ENCODE assay signal across 15 cellular contexts in the genomic region with DNA sequence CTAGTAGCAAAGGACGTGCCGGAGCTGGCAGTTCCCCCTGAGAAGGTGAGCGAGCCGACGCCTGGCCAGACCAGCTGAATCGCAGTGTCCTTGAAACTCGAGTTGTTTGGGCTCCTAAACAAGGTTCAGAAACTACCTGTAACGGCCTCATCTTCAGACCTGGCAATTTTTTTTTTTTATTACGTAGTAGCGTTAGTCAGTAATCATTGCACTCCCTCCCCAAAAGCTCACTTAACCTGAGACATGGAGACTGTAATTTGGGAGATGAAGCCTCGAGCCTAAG. TPM values are rescaled to one million over a fixed set of nuclear protein-coding genes. Genes with fewer than 3 reads are reported as not detected.
DNase-seq lines count a peak whose midpoint lies in the region; ATAC-seq, FAIRE-seq and TF ChIP-seq lines count a peak whose summit lies in the region.
"Had no signal": no experiment of that assay in that cellular context is flagged by ENCODE, and none has a peak within 500 bp of the region (broad histone marks: within the 10 kb centered on the region; RNA-seq: fewer than 3 reads in every experiment).

No MANE protein-coding gene starts in this region.

- H3K79me2 ChIP-seq in HepG2 (ENCODE audit: insufficient read depth, low read length) (no peaks in the 10 kb centered on the region), keratinocyte (ENCODE audit: control insufficient read depth, insufficient read depth, low read length) (no peaks in the 10 kb centered on the region)

- no peak overlapping the region for H3K27ac Mint-ChIP-seq in WTC11
- H3K27ac Mint-ChIP-seq: activated T-helper 2 cell treated with anti-CD3 and anti-CD28 coated beads, Interferon-gamma antibody, Interleukin-2, Interleukin-4, amounts not matched to agents 10 μg/mL and 5 μg/mL and 100 μg/mL, durations not matched to agents 14 hours and 24 hours and 36 hours; CD4-positive, CD25-positive, alpha-beta regulatory T cell had no signal

- H3K36me3 ChIP-seq in HepG2 (replicated peaks in 1 of 2; ENCODE audit: control insufficient read depth in 1 of 2, insufficient read depth in 2 of 2, low read length in 2 of 2) (no peaks in the 10 kb centered on the region), right lobe of liver (no peaks in the 10 kb centered on the region), keratinocyte (ENCODE audit: control insufficient read depth in 2 of 2, extremely low read depth in 1 of 2, insufficient read depth in 2 of 2, low read length in 2 of 2) (no peaks in the 10 kb centered on the region), vagina (no peaks in the 10 kb centered on the region)

- H3K4me1 ChIP-seq in HepG2 (ENCODE audit: insufficient read depth, low read length) (peaks cover 7% of the 10 kb centered on the region; the same call in 1 of the 2 replicates), right lobe of liver (peaks cover 0 to 19% (median 0%) of the 10 kb centered on the region in 4 donors), keratinocyte (ENCODE audit: control insufficient read depth, extremely low read depth, insufficient read depth, low read length) (peaks cover 5% of the 10 kb centered on the region), vagina (peaks cover 19% of the 10 kb centered on the region)
- H3K4me1 ChIP-seq: testis had no signal

- FAIRE-seq in HepG2 (lab: Jason Lieb, UNC) (no peak), keratinocyte (lab: Jason Lieb, UNC) (no peak), HTR-8/SVneo (lab: Jason Lieb, UNC) (no peak)

- no peak overlapping the region for H3K27ac ChIP-seq in HepG2 (ENCODE audit: extremely low read length, insufficient read depth, low read length)
- H3K27ac ChIP-seq in right lobe of liver: no peak overlapping the region
- no peak overlapping the region for H3K27ac ChIP-seq in keratinocyte (ENCODE audit: control insufficient read depth, insufficient read depth, low read length)
- no peak overlapping the region for H3K27ac ChIP-seq in vagina
- H3K27ac ChIP-seq: testis had no signal

- H3K9me1 ChIP-seq in keratinocyte (ENCODE audit: control insufficient read depth, extremely low read depth, insufficient read depth, low read length): no peaks in the 10 kb centered on the region

- no peaks in the 10 kb centered on the region for H3K9me3 Mint-ChIP-seq in WTC11
- H3K9me3 Mint-ChIP-seq: activated T-helper 2 cell treated with anti-CD3 and anti-CD28 coated beads, Interferon-gamma antibody, Interleukin-2, Interleukin-4, amounts not matched to agents 10 μg/mL and 5 μg/mL and 100 μg/mL, durations not matched to agents 14 hours and 24 hours and 36 hours had no signal

- intact Hi-C loops in HepG2 (cut with micrococcal nuclease; ENCODE audit: unreplicated experiment) (no loop called here), right lobe of liver (cut with DNase I) (no loop called here), vagina (cut with DNase I) (no loop called here)

- TF ChIP-seq POLR2A in HepG2 (IDR thresholded peaks at IDR 0.05; ENCODE audit: insufficient read depth in 1 of 2, low read depth in 2 of 2, low read length in 2 of 2): no peak
- no peak for TF ChIP-seq POLR2A in right lobe of liver (IDR thresholded peaks at IDR 0.05)
- no peak for TF ChIP-seq POLR2A in vagina (IDR thresholded peaks at IDR 0.05)

- H2AFZ ChIP-seq in HepG2 (ENCODE audit: low read length): no peak overlapping the region
- H2AFZ ChIP-seq in keratinocyte (ENCODE audit: control insufficient read depth, low read length): no peak overlapping the region

- peaks cover 100% of the 10 kb centered on the region for H3K27me3 Mint-ChIP-seq in WTC11 (ENCODE audit: low read depth)

- no peaks in the 10 kb centered on the region for H3K36me3 Mint-ChIP-seq in WTC11
- H3K36me3 Mint-ChIP-seq: CD4-positive, CD25-positive, alpha-beta regulatory T cell had no signal

- H3K4me3 ChIP-seq in HepG2 (replicated peaks in 1 of 3; ENCODE audit: insufficient read depth in 1 of 3, low read depth in 2 of 3, low read length in 3 of 3) (no peak overlapping the region), right lobe of liver (no peak overlapping the region), keratinocyte (ENCODE audit: control insufficient read depth in 2 of 3, extremely low read depth in 1 of 3, insufficient read depth in 2 of 3, low read depth in 1 of 3, low read length in 3 of 3) (no peak overlapping the region), vagina (peak overlapping the region; percentile 15 to 41)

- peak overlapping the region; percentile 13; the same call in 1 of the 2 replicates for H3K4me2 ChIP-seq in HepG2 (ENCODE audit: low read depth, low read length)
- H3K4me2 ChIP-seq in keratinocyte (ENCODE audit: control insufficient read depth, extremely low read depth, insufficient read depth, low read depth, low read length): peak overlapping the region; percentile 56

- DNase-seq in HepG2 (ENCODE audit: low spot score): no peak
- no peak for DNase-seq in right lobe of liver
- DNase-seq in WTC11 (ENCODE audit: low spot score): no peak
- no peak for DNase-seq in keratinocyte (ENCODE audit: low read depth, low spot score)
- no peak for DNase-seq in vagina (ENCODE audit: extremely low spot score in 2 of 2)
- no peak for DNase-seq in NCI-H2227 treated with DMSO at 0.1 percent for 48 hours (lab: John Stamatoyannopoulos, UW)
- no peak for DNase-seq in HTR-8/SVneo (ENCODE audit: insufficient read length, low spot score)
- DNase-seq: kidney glomerular epithelial cell, NCI-H1048, testis had no signal

- no peak for TF ChIP-seq RAD21 in HepG2 (CRISPR knock-in tag; IDR thresholded peaks at IDR 0.05)

- POLR2A ChIA-PET in HepG2 (lab: Yijun Ruan, JAX): no interaction called here
- POLR2A ChIA-PET in WTC11 (lab: Charles Lee): interaction anchor here (1.2 kb wide), 1 partner anchor 59 kb away, joined by 6 read pairs; no protein-coding TSS in a partner anchor

- no peak for TF ChIP-seq CTCF in HepG2 (CRISPR knock-in tag; IDR thresholded peaks at IDR 0.05)
- no peak for TF ChIP-seq CTCF in right lobe of liver (IDR thresholded peaks at IDR 0.05)
- TF ChIP-seq CTCF in WTC11 (IDR thresholded peaks at IDR 0.05): no peak
- no peak for TF ChIP-seq CTCF in keratinocyte (optimal IDR thresholded peaks at IDR 0.05 in 1 of 3, IDR thresholded peaks at IDR 0.05 in 1 of 3, conservative IDR thresholded peaks at IDR 0.05 in 1 of 3; ENCODE audit: extremely low read depth in 1 of 3, insufficient read depth in 2 of 3, low read length in 3 of 3)
- no peak for TF ChIP-seq CTCF in vagina (IDR thresholded peaks at IDR 0.05)

- peaks cover 69% of the 10 kb centered on the region for H3K4me1 Mint-ChIP-seq in WTC11
- H3K4me1 Mint-ChIP-seq: central memory CD8-positive, alpha-beta T cell had no signal

- no peaks in the 10 kb centered on the region for H3K9me3 ChIP-seq in HepG2 (ENCODE audit: low read length)
- H3K9me3 ChIP-seq in right lobe of liver: no peaks in the 10 kb centered on the region
- no peaks in the 10 kb centered on the region for H3K9me3 ChIP-seq in keratinocyte (ENCODE audit: control insufficient read depth, low read depth, low read length)
- no peaks in the 10 kb centered on the region for H3K9me3 ChIP-seq in vagina
- H3K9me3 ChIP-seq: testis had no signal

- CTCF ChIA-PET in HepG2 (lab: Yijun Ruan, JAX; ENCODE audit: low intra/inter-chr PET ratio, low total read pairs): no interaction called here
- CTCF ChIA-PET in WTC11 (lab: Charles Lee): interaction anchor here (0.7 to 3.9 kb wide), 7 partner anchors 20 to 367 kb away, joined by 3 to 18 read pairs (median 4); no protein-coding TSS in a partner anchor

- H3K9ac ChIP-seq in HepG2 (ENCODE audit: insufficient read depth, low read depth, low read length): no peak overlapping the region
- no peak overlapping the region for H3K9ac ChIP-seq in keratinocyte (ENCODE audit: control insufficient read depth, extremely low read depth, insufficient read depth, low read length)

- in situ Hi-C loops in HepG2 (cut with HindIII; ENCODE audit: extremely low pct_ligation_motif_present, low pct_unique_long_range_greater_than_20kb): no loop called here

- dilution Hi-C loops in keratinocyte (cut with MboI; ENCODE audit: extremely low pct_ligation_motif_present, low sequenced_read_pairs): no loop called here

- H4K20me1 ChIP-seq in HepG2 (ENCODE audit: insufficient read depth, low read length): no peaks in the 10 kb centered on the region
- H4K20me1 ChIP-seq in keratinocyte (ENCODE audit: control insufficient read depth, extremely low read depth, insufficient read depth, low read length): peaks cover 3% of the 10 kb centered on the region

- TF ChIP-seq EP300 in HepG2 (IDR thresholded peaks at IDR 0.05; ENCODE audit: low read depth in 2 of 2, low read length in 2 of 2) (no peak), HepG2 (CRISPR knock-in tag; IDR thresholded peaks at IDR 0.05; ENCODE audit: borderline replicate concordance) (no peak)

- WGBS in HepG2 (ENCODE audit: low lambda C conversion rate): 11% methylated on average over 9 of the region's 11 CpGs
- WGBS in right lobe of liver (ENCODE audit: insufficient coverage, low coverage, low lambda C conversion rate, missing lambda C conversion rate): 15% methylated on average over 4 of the region's 11 CpGs

- BruUV-seq in HepG2 (replicated peaks; lab: Mats Ljungman, UMichigan): no TSS peak

- H3K4me3 Mint-ChIP-seq in WTC11: peak overlapping the region; percentile 95
- H3K4me3 Mint-ChIP-seq: central memory CD8-positive, alpha-beta T cell had no signal

- 0 out of 3 replicates have a peak, but pooled peaks have one; percentile 19 for ATAC-seq in HepG2
- ATAC-seq in right lobe of liver: no peak
- no peak for ATAC-seq in WTC11
- ATAC-seq in GM18868 (IDR thresholded peaks at IDR 0.05; ENCODE audit: unreplicated experiment): no peak
- ATAC-seq: Panc1 had no signal

- H3K27me3 ChIP-seq in HepG2 (ENCODE audit: control insufficient read depth in 1 of 2, insufficient read depth in 2 of 2, low read length in 2 of 2) (peaks cover 9 to 70% of the 10 kb centered on the region in 2 experiments), right lobe of liver (peaks cover 18 to 63% of the 10 kb centered on the region in 2 donors), keratinocyte (ENCODE audit: control insufficient read depth, extremely low read depth, insufficient read depth, low read length) (peaks cover 83% of the 10 kb centered on the region), vagina (peaks cover 26% of the 10 kb centered on the region)

RNA-seq across cellular contexts. Expression of gene LHX8, which starts 0.4 kb away (rescaled TPM):
- total RNA-seq in HepG2 (2016; rRNA removed; fragmentation: Illumina TruSeq; extraction: Trizol) (not detected in 2 replicates), right lobe of liver (not detected), WTC11 (2021) (0.25 to 0.39 TPM (median 0.37 TPM) in 3 replicates), vagina (not detected)
- total RNA-seq in HepG2 (2016; cell fraction: cytosol; rRNA removed; fragmentation: Illumina TruSeq; extraction: Trizol; ENCODE audit: low read depth): not detected in 2 replicates
- not detected in 2 replicates for total RNA-seq in HepG2 (2016; cell fraction: insoluble cytoplasmic fraction; rRNA removed; fragmentation: Illumina TruSeq; extraction: Trizol)
- not detected in 2 replicates for total RNA-seq in HepG2 (2016; cell fraction: membrane; rRNA removed; fragmentation: Illumina TruSeq; extraction: Trizol)
- total RNA-seq in HepG2 (2016; cell fraction: nucleus; rRNA removed; fragmentation: Illumina TruSeq; extraction: Trizol): not detected in 2 replicates
- polyA plus RNA-seq in HepG2 (2011; rRNA removed) (not detected in 2 replicates), keratinocyte (not detected in 3 replicates)
- not detected in 2 replicates for polyA plus RNA-seq in HepG2 (2011; cell fraction: cytosol; rRNA removed)
- polyA plus RNA-seq in HepG2 (2011; cell fraction: nucleus; rRNA removed): not detected in 2 replicates
- polyA plus RNA-seq in HepG2 (2012): not detected in 2 replicates
- not detected in 2 replicates for polyA plus RNA-seq in HepG2 (2016; cell fraction: cytosol; fragmentation: Illumina TruSeq; extraction: Trizol; ENCODE audit: low read depth)
- not detected in 2 replicates for polyA plus RNA-seq in HepG2 (2016; cell fraction: insoluble cytoplasmic fraction; fragmentation: Illumina TruSeq; extraction: Trizol; ENCODE audit: low read depth)
- not detected in 2 replicates for polyA plus RNA-seq in HepG2 (2016; cell fraction: membrane; fragmentation: Illumina TruSeq; extraction: Trizol; ENCODE audit: low read depth)
- not detected in 2 replicates for polyA plus RNA-seq in HepG2 (2016; cell fraction: nucleus; fragmentation: Illumina TruSeq; extraction: Trizol; ENCODE audit: insufficient read depth, low read depth)
- polyA minus RNA-seq in HepG2 (2011; rRNA and poly(A)+ RNA removed; ENCODE audit: low replicate concordance): not detected in 2 replicates
- not detected in 2 replicates for polyA minus RNA-seq in HepG2 (2011; cell fraction: cytosol; rRNA and poly(A)+ RNA removed)
- not detected in 2 replicates for polyA minus RNA-seq in HepG2 (2011; cell fraction: nucleus; rRNA and poly(A)+ RNA removed)
- not detected for polyA plus RNA-seq in keratinocyte (2011; ENCODE audit: low read depth)
- not detected in 2 replicates for polyA plus RNA-seq in keratinocyte (2011; cell fraction: cytosol; rRNA removed)
- not detected in 2 replicates for polyA plus RNA-seq in keratinocyte (2011; cell fraction: nucleus; rRNA removed)
- not detected in 2 replicates for polyA plus RNA-seq in keratinocyte (2012; ENCODE audit: low replicate concordance)
- not detected in 3 replicates for polyA minus RNA-seq in keratinocyte
- not detected for polyA minus RNA-seq in keratinocyte (2011; cell fraction: cytosol; rRNA and poly(A)+ RNA removed)
- not detected in 2 replicates for polyA minus RNA-seq in keratinocyte (2011; cell fraction: nucleus; rRNA and poly(A)+ RNA removed)
- total RNA-seq: activated T-helper 2 cell treated with anti-CD3 and anti-CD28 coated beads, Interferon-gamma antibody, Interleukin-2, Interleukin-4, amounts not matched to agents 10 μg/mL and 5 μg/mL and 100 μg/mL, durations not matched to agents 14 hours and 24 hours and 36 hours; CD4-positive, CD25-positive, alpha-beta regulatory T cell had no signal
- polyA plus RNA-seq: CD4-positive, CD25-positive, alpha-beta regulatory T cell had no signal

Comparison
In these comparisons a context has a peak if more than half of its experiments do, and no peak if none do; other contexts are left out.
1. H3K4me3 ChIP-seq: peak in vagina (2 of 2); none in HepG2 (0 of 3), right lobe of liver (0 of 3) and keratinocyte (0 of 3).